Comparison of ENCODE assay signal across 8 cellular contexts in genomic region chr2:46914578-46915230, GRCh38. TPM values are rescaled to one million over a fixed set of nuclear protein-coding genes. Genes with fewer than 3 reads are reported as not detected.
A peak's percentile ranks its signal among the peaks of the same experiment; 100 is the strongest.
DNase-seq lines count a peak whose midpoint lies in the region; ATAC-seq and TF ChIP-seq lines count a peak whose summit lies in the region.

No MANE protein-coding gene starts in this region.

- H3K9me3 ChIP-seq in BE2C (no peaks in the 10 kb centered on the region), Loucy (ENCODE audit: insufficient read depth, low read depth, low read length) (no peaks in the 10 kb centered on the region), muscle layer of duodenum (ENCODE audit: control insufficient read depth in 1 of 2, low read length in 2 of 2) (no peaks in the 10 kb centered on the region)

- H3K27ac ChIP-seq in muscle layer of duodenum (ENCODE audit: low read length), result peak overlapping the region; percentile 91

- H3K9ac ChIP-seq in Loucy (ENCODE audit: low read depth, low read length, poor library complexity, severe bottlenecking), result peak overlapping the region; percentile 91

- H3K4me1 ChIP-seq in BE2C (no peaks in the 10 kb centered on the region; the same call in 1 of the 2 replicates), Loucy (ENCODE audit: insufficient read depth, low read length, poor library complexity, severe bottlenecking) (peaks cover 47% of the 10 kb centered on the region), muscle layer of duodenum (ENCODE audit: control insufficient read depth in 1 of 2, insufficient read depth in 2 of 2, low read length in 2 of 2) (peaks cover 14 to 29% of the 10 kb centered on the region in 2 donors)

- DNase-seq in BE2C (no peak), choroid plexus epithelial cell (ENCODE audit: low read depth) (peak; percentile 20), RPMI8226 (no peak), NCI-H2227 (lab: John Stamatoyannopoulos, UW; ENCODE audit: unreplicated experiment) (no peak), epidermal melanocyte (ENCODE audit: insufficient read length, low spot score) (no peak)

- H2AFZ ChIP-seq in Loucy (ENCODE audit: low read length), result peak overlapping the region; percentile 70; the same call in 1 of the 2 replicates

- H4K20me1 ChIP-seq in Loucy (ENCODE audit: insufficient read depth, low read length, poor library complexity, severe bottlenecking), result peaks cover 21% of the 10 kb centered on the region

- no peaks in the 10 kb centered on the region for H3K9me2 ChIP-seq in Loucy (replicated peaks; ENCODE audit: low read depth, low read length)

- H3K4me3 ChIP-seq in BE2C (ENCODE audit: low read depth, low read length), result peak overlapping the region; percentile 95
- peak overlapping the region; percentile 96 for H3K4me3 ChIP-seq in Loucy (ENCODE audit: low read length, poor library complexity, severe bottlenecking)
- H3K4me3 ChIP-seq in choroid plexus epithelial cell (ENCODE audit: low read depth, low read length), result peak overlapping the region; percentile 95
- H3K4me3 ChIP-seq in muscle layer of duodenum (ENCODE audit: low read depth in 1 of 2, low read length in 2 of 2), result peak overlapping the region; percentile 96 to 97

- no peaks in the 10 kb centered on the region for H3K27me3 ChIP-seq in BE2C
- H3K27me3 ChIP-seq in Loucy (ENCODE audit: insufficient read depth, low read length, poor library complexity, severe bottlenecking), result no peaks in the 10 kb centered on the region
- no peaks in the 10 kb centered on the region for H3K27me3 ChIP-seq in muscle layer of duodenum (ENCODE audit: low read depth, low read length)

- H3K4me2 ChIP-seq in Loucy (ENCODE audit: low read depth, low read length, poor library complexity, severe bottlenecking), result peak overlapping the region; percentile 91

- H3K36me3 ChIP-seq in BE2C (peaks cover 8% of the 10 kb centered on the region), Loucy (ENCODE audit: insufficient read depth, low read length) (peaks cover 1% of the 10 kb centered on the region; the same call in 1 of the 2 replicates), muscle layer of duodenum (ENCODE audit: control insufficient read depth in 1 of 2, insufficient read depth in 2 of 2, low read length in 2 of 2) (peaks cover 0 to 27% of the 10 kb centered on the region in 2 donors)

- TF ChIP-seq CTCF in BE2C (IDR thresholded peaks at IDR 0.05; ENCODE audit: low read depth, low read length), result no peak
- no peak for TF ChIP-seq CTCF in Loucy (conservative IDR thresholded peaks at IDR 0.05; ENCODE audit: low read length)
- TF ChIP-seq CTCF in choroid plexus epithelial cell (conservative IDR thresholded peaks at IDR 0.05; ENCODE audit: low read depth, low read length), result no peak

- no peaks in the 10 kb centered on the region; the same call in 1 of the 2 replicates for H3F3A ChIP-seq in Loucy (ENCODE audit: low read depth)

- no peak for ATAC-seq in GM21717 (IDR thresholded peaks at IDR 0.05; ENCODE audit: unreplicated experiment)

- peaks cover 64% of the 10 kb centered on the region for H3K79me2 ChIP-seq in Loucy (ENCODE audit: insufficient read depth, low read length)

RNA-seq across cellular contexts. Expression of gene MCFD2, which starts 0.9 kb away (rescaled TPM):
- 42.6 TPM for polyA plus RNA-seq in BE2C (2012; ENCODE audit: insufficient read depth, insufficient read length, low read depth)

RNA-seq across cellular contexts. Expression of gene TTC7A, which starts 26.3 kb away (rescaled TPM):
- polyA plus RNA-seq in BE2C (2012; ENCODE audit: insufficient read depth, insufficient read length, low read depth), result 19.2 TPM
